8 cellular contexts compared by ENCODE assay signal in genomic region chr12:110355080-110355479, GRCh38. TPM values are rescaled to one million over a fixed set of nuclear protein-coding genes. Genes with fewer than 3 reads are reported as not detected.
DNase-seq lines count a peak whose midpoint lies in the region; ATAC-seq and TF ChIP-seq lines count a peak whose summit lies in the region.

No MANE protein-coding gene starts in this region.

- H3K9ac ChIP-seq in BLaER1 = peak overlapping the region; percentile 13; the same call in 1 of the 2 replicates

- 16 to 34% methylated on average over 3 of the region's 3 CpGs for WGBS in sigmoid colon, 2 donors

- intact Hi-C loops in sigmoid colon (cut with DNase I) = no loop called here

- TF ChIP-seq EP300 in sigmoid colon (IDR thresholded peaks at IDR 0.05) = no peak

- peak; percentile 61 for DNase-seq in SK-MEL-5 (ENCODE audit: low read depth, low spot score)
- DNase-seq in fibroblast of pulmonary artery (ENCODE audit: low read depth) = no peak
- no peak for DNase-seq in sigmoid colon
- no peak for DNase-seq in NCI-H2029 (lab: John Stamatoyannopoulos, UW)

- no peaks in the 10 kb centered on the region for H3K27me3 ChIP-seq in BLaER1
- H3K27me3 ChIP-seq in sigmoid colon = no peaks in the 10 kb centered on the region

- peak; percentile 63 for TF ChIP-seq CTCF in GM12874 (IDR thresholded peaks at IDR 0.05; ENCODE audit: insufficient read depth, low read depth, low read length)
- TF ChIP-seq CTCF in fibroblast of pulmonary artery (IDR thresholded peaks at IDR 0.05; ENCODE audit: low read length, missing control alignments) = peak; percentile 26
- peak in 1 of 4 experiments; percentile 11 for TF ChIP-seq CTCF in sigmoid colon (IDR thresholded peaks at IDR 0.05)

- in situ Hi-C loops in SK-MEL-5 (cut with HindIII; ENCODE audit: low pct_unique_long_range_greater_than_20kb, low sequenced_read_pairs) = no loop called here

- no peak for TF ChIP-seq POLR2A in sigmoid colon (IDR thresholded peaks at IDR 0.05)

- H3K9me3 ChIP-seq in BLaER1 = no peaks in the 10 kb centered on the region
- H3K9me3 ChIP-seq in sigmoid colon = no peaks in the 10 kb centered on the region

- H3K4me3 ChIP-seq in BLaER1 (no peak overlapping the region), fibroblast of pulmonary artery (replicated peaks; ENCODE audit: low read depth, low read length) (no peak overlapping the region), sigmoid colon (no peak overlapping the region)

- no peaks in the 10 kb centered on the region for H4K20me1 ChIP-seq in BLaER1

- peak overlapping the region; percentile 61 for H3K4me2 ChIP-seq in BLaER1

- H3K27ac ChIP-seq in BLaER1 (peak overlapping the region; percentile 56; the same call in 1 of the 2 replicates), sigmoid colon (no peak overlapping the region)

- H3K4me1 ChIP-seq in BLaER1 (peaks cover 43% of the 10 kb centered on the region), sigmoid colon (no peaks in the 10 kb centered on the region)

- ATAC-seq in GM21526 (IDR thresholded peaks at IDR 0.05; ENCODE audit: low FRiP score, unreplicated experiment) = no peak
- ATAC-seq in GM19328 (IDR thresholded peaks at IDR 0.05; ENCODE audit: unreplicated experiment) = no peak

- H3K36me3 ChIP-seq in BLaER1 (peaks cover 7% of the 10 kb centered on the region; the same call in 1 of the 2 replicates), sigmoid colon (peaks cover 0 to 14% (median 0%) of the 10 kb centered on the region in 4 donors)

RNA-seq across cellular contexts. Expression of gene ANAPC7, which starts 48.4 kb away (rescaled TPM):
- 88.3 and 91.8 TPM in 2 replicates for total RNA-seq in SK-MEL-5 (2014; rRNA removed; shearing (Covaris generic))
- 68.9 and 80.6 TPM in 2 replicates for polyA plus RNA-seq in SK-MEL-5 (2015; cell fraction: cytosol; rRNA removed)
- 231 and 325 TPM in 2 replicates for polyA plus RNA-seq in SK-MEL-5 (2015; cell fraction: nucleus; rRNA removed)
- 10 to 100 TPM; 29.9 to 65.6 (median 53.0) TPM for total RNA-seq in sigmoid colon
- polyA plus RNA-seq in sigmoid colon = 10 to 100 TPM in 2 of 3 donors, 1 to 10 TPM in 1; 9.6 to 31.8 (median 17.6) TPM
